In the genomic region with DNA sequence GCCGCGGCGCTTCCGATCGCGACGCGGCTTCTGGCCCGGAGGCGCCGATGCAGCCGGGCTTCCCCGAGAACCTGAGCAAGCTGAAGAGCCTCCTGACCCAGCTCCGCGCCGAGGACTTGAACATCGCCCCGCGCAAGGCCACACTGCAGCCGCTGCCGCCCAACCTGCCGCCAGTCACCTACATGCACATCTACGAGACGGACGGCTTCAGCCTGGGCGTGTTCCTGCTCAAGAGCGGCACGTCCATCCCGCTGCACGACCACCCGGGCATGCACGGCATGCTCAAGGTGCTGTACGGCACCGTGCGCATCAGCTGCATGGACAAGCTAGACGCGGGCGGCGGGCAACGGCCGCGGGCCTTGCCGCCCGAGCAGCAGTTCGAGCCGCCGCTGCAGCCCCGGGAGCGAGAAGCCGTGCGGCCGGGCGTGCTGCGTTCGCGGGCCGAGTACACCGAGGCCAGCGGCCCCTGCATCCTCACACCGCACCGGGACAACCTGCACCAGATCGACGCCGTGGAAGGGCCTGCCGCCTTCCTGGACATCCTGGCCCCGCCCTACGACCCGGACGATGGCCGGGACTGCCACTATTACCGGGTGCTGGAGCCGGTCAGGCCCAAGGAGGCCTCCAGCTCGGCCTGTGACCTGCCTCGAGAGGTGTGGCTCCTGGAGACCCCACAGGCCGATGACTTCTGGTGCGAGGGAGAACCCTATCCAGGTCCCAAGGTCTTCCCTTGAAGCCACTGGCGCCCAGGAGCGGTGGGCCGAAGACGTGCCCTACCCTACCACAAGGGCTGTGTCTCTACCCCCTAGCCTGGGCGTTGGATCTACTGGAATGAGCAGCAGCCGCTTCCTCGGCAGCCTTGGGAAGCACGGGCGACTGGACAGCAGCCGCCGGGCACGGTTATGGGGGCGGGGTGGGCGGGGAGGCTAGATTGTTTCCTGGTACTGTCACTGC, we compare ENCODE assay signal across 8 cellular contexts. TPM values are rescaled to one million over a fixed set of nuclear protein-coding genes. Genes with fewer than 3 reads are reported as not detected.
DNase-seq lines count a peak whose midpoint lies in the region; ATAC-seq and TF ChIP-seq lines count a peak whose summit lies in the region.

No MANE protein-coding gene starts in this region.

- WGBS in psoas muscle, 3 donors: 1 to 2% (median 2%) methylated on average over 69 to 90 of the region's 90 CpGs

- peak overlapping the region; percentile 91 for H3K27ac Mint-ChIP-seq in activated naive CD8-positive, alpha-beta T cell

- CTCF ChIA-PET in HEK293T (lab: Yijun Ruan, JAX): interaction anchor here (1.5 to 1.8 kb wide), 2 partner anchors 12 to 13 kb away, joined by 5 to 12 read pairs; no protein-coding TSS in a partner anchor

- H3K9me3 Mint-ChIP-seq in activated naive CD8-positive, alpha-beta T cell (ENCODE audit: low read depth): no peaks in the 10 kb centered on the region

- ATAC-seq in left cardiac atrium: peak; percentile 32 to 49
- peak; percentile 5 to 39 (median 26) for ATAC-seq in psoas muscle

- H3K27ac ChIP-seq in psoas muscle: peak overlapping the region; percentile 97

- no peak for TF ChIP-seq CTCF in psoas muscle (IDR thresholded peaks at IDR 0.05)

- H3K27me3 ChIP-seq in psoas muscle (ENCODE audit: insufficient read depth in 3 of 3, low read length in 2 of 3): peaks cover 0 to 5% (median 0%) of the 10 kb centered on the region in 3 donors

- POLR2A ChIA-PET in HEK293T (lab: Yijun Ruan, JAX): interaction anchor here (0.7 to 2.3 kb wide), 6 partner anchors 8 to 328 kb away, joined by 3 to 21 read pairs (median 3); a partner anchor contains a TSS

- no peaks in the 10 kb centered on the region for H3K27me3 Mint-ChIP-seq in activated naive CD8-positive, alpha-beta T cell

- intact Hi-C loops in left cardiac atrium (cut with DNase I) (no loop called here), psoas muscle (cut with DNase I) (no loop called here)

- DNase-seq in NCI-H1105 treated with DMSO at 0.1 percent for 48 hours (lab: John Stamatoyannopoulos, UW): peak; percentile 22
- no peak for DNase-seq in NCI-H1105 (lab: John Stamatoyannopoulos, UW)
- DNase-seq in HEK293T (ENCODE audit: extremely low spot score): no peak
- DNase-seq in NCI-H146 (lab: John Stamatoyannopoulos, UW): peak; percentile 71
- DNase-seq in left cardiac atrium: peak; percentile 44
- peak; percentile 29 to 84 for DNase-seq in psoas muscle
- DNase-seq in NCI-H187 treated with DMSO at 0.1 percent for 48 hours (lab: John Stamatoyannopoulos, UW): no peak

- no peaks in the 10 kb centered on the region for H3K9me3 ChIP-seq in psoas muscle

- H3K4me3 Mint-ChIP-seq in activated naive CD8-positive, alpha-beta T cell: peak overlapping the region; percentile 87

- H3K4me3 ChIP-seq in psoas muscle: peak overlapping the region; percentile 91

- peaks cover 49% of the 10 kb centered on the region for H3K4me1 Mint-ChIP-seq in activated naive CD8-positive, alpha-beta T cell (ENCODE audit: low read depth)

- H3K4me1 ChIP-seq in psoas muscle: peaks cover 26% of the 10 kb centered on the region

- H3K36me3 ChIP-seq in psoas muscle (ENCODE audit: insufficient read depth in 1 of 2, low read depth in 1 of 2): peaks cover 0 to 4% of the 10 kb centered on the region in 2 donors

- H3K36me3 Mint-ChIP-seq in activated naive CD8-positive, alpha-beta T cell: peaks cover 21% of the 10 kb centered on the region

TF ChIP-seq in HEK293T, 16 proteins besides CTCF, POLR2A, EP300 and RAD21:
- no peak for TF ChIP-seq FOXK2 (IDR thresholded peaks at IDR 0.05)
- TF ChIP-seq BHLHE40 (IDR thresholded peaks at IDR 0.05; ENCODE audit: borderline replicate concordance): no peak
- no peak for TF ChIP-seq TARDBP (IDR thresholded peaks at IDR 0.05)
- no peak for TF ChIP-seq L3MBTL2 (conservative IDR thresholded peaks at IDR 0.05)
- TF ChIP-seq FOXM1 (IDR thresholded peaks at IDR 0.05; ENCODE audit: borderline replicate concordance): no peak
- TF ChIP-seq SUZ12 (IDR thresholded peaks at IDR 0.05): no peak
- 0 out of 2 replicates have a peak, but pooled peaks have one; percentile 22 for TF ChIP-seq HDGF (IDR thresholded peaks at IDR 0.05; ENCODE audit: borderline replicate concordance)
- TF ChIP-seq FOXA1 (IDR thresholded peaks at IDR 0.05): no peak
- no peak for TF ChIP-seq SP1 (IDR thresholded peaks at IDR 0.05)
TF ChIP-seq in HEK293T: peak in this region for 1.

RNA-seq across cellular contexts. Expression of a gene that starts 0.9 kb away (rescaled TPM):
- total RNA-seq in left cardiac atrium (10 to 100 TPM; 20.9 to 23.6 TPM), psoas muscle (10 to 100 TPM; 17.6 to 24.8 (median 20.1) TPM)
- polyA plus RNA-seq in psoas muscle: 10 to 100 TPM; 11.6 to 27.1 (median 21.6) TPM

RNA-seq across cellular contexts. Expression of a gene that starts 10.8 kb away (rescaled TPM):
- 1 to 10 TPM; 2.3 to 4.4 TPM for total RNA-seq in left cardiac atrium
- 1 to 10 TPM in 2 of 4 donors, under 1 TPM in 2; 0.67 to 1.2 (median 0.97) TPM for total RNA-seq in psoas muscle
- under 1 TPM; 0.24 to 0.64 (median 0.26) TPM for polyA plus RNA-seq in psoas muscle

Comparison
In these comparisons a context has a peak if more than half of its experiments do, and no peak if none do; other contexts are left out.
1. DNase-seq: peak in NCI-H1105 treated with DMSO at 0.1 percent for 48 hours (single experiment), NCI-H146 (single experiment), left cardiac atrium (single experiment) and psoas muscle (2 of 2); none in NCI-H1105 (single experiment), HEK293T (single experiment) and NCI-H187 treated with DMSO at 0.1 percent for 48 hours (single experiment).